ENCODE assay signal across 17 cellular contexts in the genomic region with DNA sequence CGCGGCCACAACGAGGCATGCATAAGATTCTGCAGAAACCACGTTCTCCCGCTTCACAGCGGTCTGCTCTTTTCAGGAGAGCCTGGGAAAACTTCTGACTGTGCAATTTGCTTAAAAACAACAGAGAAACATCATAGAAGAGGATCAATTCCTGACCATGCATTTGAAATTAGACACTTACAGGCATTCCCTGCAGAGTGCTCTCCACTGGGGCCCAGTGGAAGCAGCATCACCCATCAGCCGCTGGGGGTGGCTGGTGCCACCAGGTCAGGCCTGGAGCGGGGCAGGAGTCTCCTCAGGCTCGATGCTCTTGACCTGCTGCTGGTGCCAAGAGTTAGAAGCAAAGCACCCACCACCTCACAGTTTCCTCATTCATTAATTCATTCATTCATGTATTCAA.
DNase-seq lines count a peak whose midpoint lies in the region; ATAC-seq and TF ChIP-seq lines count a peak whose summit lies in the region.
"Had no signal": no experiment of that assay in that cellular context is flagged by ENCODE, and none has a peak within 500 bp of the region (broad histone marks: within the 10 kb centered on the region; RNA-seq: fewer than 3 reads in every experiment).

No MANE protein-coding gene starts in this region.

- no peaks in the 10 kb centered on the region for H3K27me3 ChIP-seq in Peyer's patch
- H3K27me3 ChIP-seq: BE2C had no signal

- peak overlapping the region; percentile 4 for H3K4me3 Mint-ChIP-seq in neural crest cell
- H3K4me3 Mint-ChIP-seq in stimulated activated memory B cell treated with anti-CD40 and anti-IgM and Interleukin-4, amounts not matched to agents 10 μg/mL and 1 μg/mL and 100 μg/mL, for 72 hours: no peak overlapping the region
- H3K4me3 Mint-ChIP-seq: CD4-positive, CD25-positive, alpha-beta regulatory T cell; CD8-positive, alpha-beta memory T cell; H9 had no signal

- no peak for TF ChIP-seq CTCF in astrocyte of the cerebellum (IDR thresholded peaks at IDR 0.05; ENCODE audit: low read depth, low read length, missing control alignments)
- TF ChIP-seq CTCF in astrocyte of the spinal cord (IDR thresholded peaks at IDR 0.05; ENCODE audit: low read depth, low read length): no peak
- no peak for TF ChIP-seq CTCF in neural crest cell (conservative IDR thresholded peaks at IDR 0.05)
- TF ChIP-seq CTCF in Peyer's patch (IDR thresholded peaks at IDR 0.05): no peak

- intact Hi-C loops in left cardiac atrium (cut with DNase I): no loop called here

- no peak overlapping the region for H3K27ac ChIP-seq in Peyer's patch

- TF ChIP-seq POLR2A in Peyer's patch (IDR thresholded peaks at IDR 0.05): no peak

- H3K36me3 ChIP-seq in Peyer's patch: no peaks in the 10 kb centered on the region
- H3K36me3 ChIP-seq: BE2C had no signal

- peaks cover 6% of the 10 kb centered on the region for H3K36me3 Mint-ChIP-seq in neural crest cell (ENCODE audit: low read depth)
- peaks cover 8% of the 10 kb centered on the region for H3K36me3 Mint-ChIP-seq in stimulated activated memory B cell treated with anti-CD40 and anti-IgM and Interleukin-4, amounts not matched to agents 10 μg/mL and 1 μg/mL and 100 μg/mL, for 72 hours
- H3K36me3 Mint-ChIP-seq: CD4-positive, CD25-positive, alpha-beta regulatory T cell; CD8-positive, alpha-beta memory T cell had no signal

- H3K27me3 Mint-ChIP-seq in neural crest cell (ENCODE audit: low read depth): peaks cover 20% of the 10 kb centered on the region
- peaks cover 45% of the 10 kb centered on the region for H3K27me3 Mint-ChIP-seq in stimulated activated memory B cell treated with anti-CD40 and anti-IgM and Interleukin-4, amounts not matched to agents 10 μg/mL and 1 μg/mL and 100 μg/mL, for 72 hours

- no peaks in the 10 kb centered on the region for H3K4me1 ChIP-seq in Peyer's patch
- H3K4me1 ChIP-seq: BE2C had no signal

- no peak overlapping the region for H3K27ac Mint-ChIP-seq in neural crest cell (ENCODE audit: unreplicated experiment)
- H3K27ac Mint-ChIP-seq in stimulated activated memory B cell treated with anti-CD40 and anti-IgM and Interleukin-4, amounts not matched to agents 10 μg/mL and 1 μg/mL and 100 μg/mL, for 72 hours: no peak overlapping the region
- H3K27ac Mint-ChIP-seq: CD4-positive, CD25-positive, alpha-beta regulatory T cell; H9 had no signal

- H3K4me3 ChIP-seq in astrocyte of the cerebellum (ENCODE audit: low read depth, low read length) (no peak overlapping the region), astrocyte of the spinal cord (ENCODE audit: low read depth, low read length) (no peak overlapping the region), Peyer's patch (no peak overlapping the region)
- H3K4me3 ChIP-seq: GM12878 had no signal

- in situ Hi-C loops in astrocyte of the cerebellum (cut with HindIII; ENCODE audit: low sequenced_read_pairs): no loop called here
- in situ Hi-C loops in astrocyte of the spinal cord (cut with HindIII; ENCODE audit: low sequenced_read_pairs): no loop called here

- H3K4me1 Mint-ChIP-seq in neural crest cell: peaks cover 65% of the 10 kb centered on the region
- no peaks in the 10 kb centered on the region for H3K4me1 Mint-ChIP-seq in stimulated activated memory B cell treated with anti-CD40 and anti-IgM and Interleukin-4, amounts not matched to agents 10 μg/mL and 1 μg/mL and 100 μg/mL, for 72 hours
- H3K4me1 Mint-ChIP-seq: CD4-positive, CD25-positive, alpha-beta regulatory T cell; CD8-positive, alpha-beta memory T cell had no signal

- DNase-seq in astrocyte of the cerebellum (ENCODE audit: low read depth) (peak; percentile 26), astrocyte of the spinal cord (ENCODE audit: low read depth, low spot score) (peak; percentile 46), neural crest cell (ENCODE audit: low read depth, low spot score) (no peak), Peyer's patch (no peak), left cardiac atrium (no peak)
- DNase-seq: ACHN; BE2C; C1 segment of cervical spinal cord; CD4-positive, CD25-positive, alpha-beta regulatory T cell; CD8-positive, alpha-beta memory T cell; COR-L47; DMS153; DMS79; H9 had no signal

- peaks cover 4% of the 10 kb centered on the region for H3K9me3 Mint-ChIP-seq in neural crest cell
- H3K9me3 Mint-ChIP-seq in stimulated activated memory B cell treated with anti-CD40 and anti-IgM and Interleukin-4, amounts not matched to agents 10 μg/mL and 1 μg/mL and 100 μg/mL, for 72 hours: peaks cover 7% of the 10 kb centered on the region

- H3K9me3 ChIP-seq in Peyer's patch: no peaks in the 10 kb centered on the region
- H3K9me3 ChIP-seq: BE2C had no signal

- peak; percentile 50 for ATAC-seq in stimulated activated memory B cell treated with anti-CD40 and anti-IgM and Interleukin-4, amounts not matched to agents 10 μg/mL and 1 μg/mL and 100 μg/mL, for 72 hours
- ATAC-seq in left cardiac atrium (no peak), HG03175 (IDR thresholded peaks at IDR 0.05; ENCODE audit: unreplicated experiment) (no peak)
- ATAC-seq: GM12878 had no signal

Comparison
In these comparisons a context has a peak if more than half of its experiments do, and no peak if none do; other contexts are left out.
1. DNase-seq: peak in astrocyte of the cerebellum (single experiment) and astrocyte of the spinal cord (single experiment); none in neural crest cell (single experiment), Peyer's patch (0 of 3) and left cardiac atrium (single experiment).